In genomic region chr12:107705522-107705921, GRCh38 we compare ENCODE assay signal across 2 cellular contexts. TPM values are rescaled to one million over a fixed set of nuclear protein-coding genes. Genes with fewer than 3 reads are reported as not detected.
DNase-seq lines count a peak whose midpoint lies in the region; FAIRE-seq and TF ChIP-seq lines count a peak whose summit lies in the region.
"Not testable (repeated sequence)": the region's sequence is repeated elsewhere in the genome, so short reads cannot be mapped to it uniquely, and the experiment has no call there.

No MANE protein-coding gene starts in this region.

- not testable (repeated sequence) for H3K9me3 Mint-ChIP-seq in astrocyte (ENCODE audit: unreplicated experiment)

- FAIRE-seq in astrocyte (lab: Jason Lieb, UNC): not testable (repeated sequence)

- H3K79me2 ChIP-seq in astrocyte (ENCODE audit: insufficient read depth, low read length): not testable (repeated sequence)

- CTCF ChIA-PET in HEK293 (lab: Yijun Ruan, JAX): not testable (repeated sequence)

- H3K9me3 ChIP-seq in HEK293 (ENCODE audit: control insufficient read depth, insufficient read depth, low read depth, low read length); astrocyte (ENCODE audit: insufficient read depth, low read depth, low read length): not testable (repeated sequence)

- not testable (repeated sequence) for H3K9ac ChIP-seq in astrocyte (ENCODE audit: low read length)

- not testable (repeated sequence) for H2AFZ ChIP-seq in astrocyte (ENCODE audit: low read depth, low read length)

- H3K27ac ChIP-seq in HEK293 (ENCODE audit: extremely low read depth, low read depth, low read length); astrocyte (ENCODE audit: low read depth, low read length): not testable (repeated sequence)

- not testable (repeated sequence) for H3K4me3 Mint-ChIP-seq in astrocyte (ENCODE audit: unreplicated experiment)

- peaks cover 36% of the 10 kb centered on the region for H3K36me3 Mint-ChIP-seq in astrocyte (ENCODE audit: low read depth, unreplicated experiment)

- H3K27ac Mint-ChIP-seq in astrocyte (ENCODE audit: unreplicated experiment): peak overlapping the region; percentile 12

- not testable (repeated sequence) for H3K27me3 Mint-ChIP-seq in astrocyte (ENCODE audit: low read depth, unreplicated experiment)

- TF ChIP-seq CTCF in HEK293 (tag by site-specific recombination; IDR thresholded peaks at IDR 0.05); astrocyte (IDR thresholded peaks at IDR 0.05; ENCODE audit: insufficient read depth, low read depth, low read length): not testable (repeated sequence)

- POLR2A ChIA-PET in HEK293 (lab: Yijun Ruan, JAX): not testable (repeated sequence)

- not testable (repeated sequence) for DNase-seq in astrocyte (ENCODE audit: low read depth)

- not testable (repeated sequence) for H3K4me1 ChIP-seq in HEK293 (ENCODE audit: control insufficient read depth, insufficient read depth, low read length); astrocyte (ENCODE audit: insufficient read depth, low read length)

- not testable (repeated sequence) for H3K4me1 Mint-ChIP-seq in astrocyte (ENCODE audit: low read depth, unreplicated experiment)

- H3K36me3 ChIP-seq in HEK293 (ENCODE audit: control insufficient read depth in 2 of 2, insufficient read depth in 1 of 2, low read length in 2 of 2) (peaks cover 47 to 77% of the 10 kb centered on the region in 2 experiments), astrocyte (ENCODE audit: insufficient read depth, low read length) (peaks cover 68% of the 10 kb centered on the region)

- peaks cover 42% of the 10 kb centered on the region for H4K20me1 ChIP-seq in astrocyte (ENCODE audit: insufficient read depth, low read length)

- H3K4me2 ChIP-seq in astrocyte (ENCODE audit: low read length): not testable (repeated sequence)

- H3K27me3 ChIP-seq in astrocyte (ENCODE audit: insufficient read depth, low read length): not testable (repeated sequence)

- H3K4me3 ChIP-seq in HEK293 (ENCODE audit: low read depth, low read length); astrocyte (ENCODE audit: insufficient read depth, low read depth, low read length): not testable (repeated sequence)

TF ChIP-seq in HEK293, 187 proteins besides CTCF, POLR2A, EP300 and RAD21:
- peak; percentile 91 for TF ChIP-seq ZNF146 (tag by site-specific recombination; IDR thresholded peaks at IDR 0.05)

RNA-seq across cellular contexts. Expression of gene PWP1, which starts 19.9 kb away (rescaled TPM):
- 67.2 and 72.4 TPM in 2 replicates for total RNA-seq in astrocyte

RNA-seq across cellular contexts. Expression of gene PRDM4, which starts 55.4 kb away (rescaled TPM):
- total RNA-seq in astrocyte: 22.8 and 30.5 TPM in 2 replicates
